26 cellular contexts compared by ENCODE assay signal in the genomic region with DNA sequence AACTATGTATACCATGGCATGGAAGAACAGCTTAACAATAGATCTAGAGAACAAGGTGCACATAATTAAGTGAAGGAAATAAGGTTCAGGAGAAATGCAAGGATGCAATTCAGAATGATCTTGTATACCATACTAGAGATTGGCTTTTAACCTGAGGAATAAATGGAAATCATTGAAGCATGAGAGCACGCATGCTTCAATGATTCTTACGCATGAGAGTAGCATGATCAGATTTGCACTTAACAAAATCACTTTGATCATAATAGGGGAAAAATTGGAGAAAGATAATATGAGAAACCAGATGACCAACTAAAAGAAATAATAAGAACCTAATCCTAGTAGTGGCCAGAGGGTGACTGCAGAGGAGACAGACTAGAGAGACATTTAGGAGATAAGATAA.
"Had no signal": no experiment of that assay in that cellular context is flagged by ENCODE, and none has a peak within 500 bp of the region (broad histone marks: within the 10 kb centered on the region; RNA-seq: fewer than 3 reads in every experiment).

No MANE protein-coding gene starts in this region.

- H3K4me3 Mint-ChIP-seq: activated CD8-positive, alpha-beta T cell treated with anti-CD3 and anti-CD28 coated beads for 36 hours; activated naive CD4-positive, alpha-beta T cell treated with anti-CD3 and anti-CD28 coated beads, Interleukin-2, amount 10 ng/mL, durations not matched to agents 7 days and 5 days; activated naive CD8-positive, alpha-beta T cell treated with anti-CD3 and anti-CD28 coated beads for 36 hours; activated T-cell treated with anti-CD3 and anti-CD28 coated beads, Interleukin-2, amount 50 U/mL, for 72 hours had no signal

- ATAC-seq: activated CD4-positive, CD25-positive, alpha-beta regulatory T cell treated with anti-CD3 and anti-CD28 coated beads, Interleukin-2, amount 50 U/mL, for 24 hours; activated CD8-positive, alpha-beta T cell treated with anti-CD3 and anti-CD28 coated beads for 36 hours; activated T-cell treated with anti-CD3 and anti-CD28 coated beads, Interleukin-2, amount 50 U/mL, for 72 hours; Panc1; Right ventricle myocardium inferior; SK-N-SH treated with all-trans-retinoic acid at 6 μM for 48 hours had no signal

- H3K27me3 ChIP-seq: brain microvascular endothelial cell, cardiac muscle cell, SJCRH30 had no signal

- H3K36me3 ChIP-seq: brain microvascular endothelial cell, cardiac muscle cell, SJCRH30 had no signal

- H3K9me3 ChIP-seq: SJCRH30 had no signal

- H3K36me3 Mint-ChIP-seq: activated naive CD4-positive, alpha-beta T cell treated with anti-CD3 and anti-CD28 coated beads, Interleukin-2, amount 10 ng/mL, durations not matched to agents 7 days and 5 days; activated naive CD8-positive, alpha-beta T cell treated with anti-CD3 and anti-CD28 coated beads for 36 hours had no signal

- DNase-seq: activated CD4-positive, alpha-beta T cell treated with anti-CD3 and anti-CD28 coated beads for 4 hours; activated CD8-positive, alpha-beta memory T cell treated with anti-CD3 and anti-CD28 coated beads, Interleukin-2, amount 50 U/mL, for 4 hours; activated CD8-positive, alpha-beta T cell treated with anti-CD3 and anti-CD28 coated beads for 36 hours; activated gamma-delta T cell treated with Interleukin-2 at 50 U/mL for 16 hours; activated naive CD4-positive, alpha-beta T cell treated with anti-CD3 and anti-CD28 coated beads, Interleukin-2, amount 10 ng/mL, durations not matched to agents 7 days and 5 days; activated naive CD8-positive, alpha-beta T cell treated with anti-CD3 and anti-CD28 coated beads for 36 hours; activated T-cell treated with anti-CD3 and anti-CD28 coated beads, Interleukin-2, amount 50 U/mL, for 72 hours; brain microvascular endothelial cell; cerebellar nuclear complex; Karpas-422; MM.1S; NCI-H1105; NCI-H1436; NCI-H1930; NCI-H510A treated with DMSO at 0.1 percent for 48 hours; NK-92 treated with Interleukin-12 subunit alpha and Interleukin-12 subunit beta, amount 100 ng/mL, for 24 hours; OCI-M1; RPMI8226; SJCRH30; SW 1271 had no signal

- H3K4me1 ChIP-seq: SJCRH30 had no signal

- H3K27me3 Mint-ChIP-seq: activated CD8-positive, alpha-beta T cell treated with anti-CD3 and anti-CD28 coated beads for 36 hours; activated naive CD4-positive, alpha-beta T cell treated with anti-CD3 and anti-CD28 coated beads, Interleukin-2, amount 10 ng/mL, durations not matched to agents 7 days and 5 days; activated naive CD8-positive, alpha-beta T cell treated with anti-CD3 and anti-CD28 coated beads for 36 hours had no signal

- H3K27ac ChIP-seq: brain microvascular endothelial cell, cardiac muscle cell, SJCRH30 had no signal

- H3K4me3 ChIP-seq: cardiac muscle cell, SJCRH30 had no signal

- H3K27ac Mint-ChIP-seq: activated CD8-positive, alpha-beta T cell treated with anti-CD3 and anti-CD28 coated beads for 36 hours; activated naive CD4-positive, alpha-beta T cell treated with anti-CD3 and anti-CD28 coated beads, Interleukin-2, amount 10 ng/mL, durations not matched to agents 7 days and 5 days; activated naive CD8-positive, alpha-beta T cell treated with anti-CD3 and anti-CD28 coated beads for 36 hours; activated T-cell treated with anti-CD3 and anti-CD28 coated beads, Interleukin-2, amount 50 U/mL, for 72 hours; activated T-helper 2 cell treated with anti-CD3 and anti-CD28 coated beads, Interferon-gamma antibody, Interleukin-2, Interleukin-4, amounts not matched to agents 10 μg/mL and 5 μg/mL and 100 μg/mL, durations not matched to agents 14 hours and 24 hours and 36 hours had no signal

- H3K4me1 Mint-ChIP-seq: activated naive CD4-positive, alpha-beta T cell treated with anti-CD3 and anti-CD28 coated beads, Interleukin-2, amount 10 ng/mL, durations not matched to agents 7 days and 5 days; activated naive CD8-positive, alpha-beta T cell treated with anti-CD3 and anti-CD28 coated beads for 36 hours had no signal
